ENCODE assay signal across 8 cellular contexts in the genomic region with DNA sequence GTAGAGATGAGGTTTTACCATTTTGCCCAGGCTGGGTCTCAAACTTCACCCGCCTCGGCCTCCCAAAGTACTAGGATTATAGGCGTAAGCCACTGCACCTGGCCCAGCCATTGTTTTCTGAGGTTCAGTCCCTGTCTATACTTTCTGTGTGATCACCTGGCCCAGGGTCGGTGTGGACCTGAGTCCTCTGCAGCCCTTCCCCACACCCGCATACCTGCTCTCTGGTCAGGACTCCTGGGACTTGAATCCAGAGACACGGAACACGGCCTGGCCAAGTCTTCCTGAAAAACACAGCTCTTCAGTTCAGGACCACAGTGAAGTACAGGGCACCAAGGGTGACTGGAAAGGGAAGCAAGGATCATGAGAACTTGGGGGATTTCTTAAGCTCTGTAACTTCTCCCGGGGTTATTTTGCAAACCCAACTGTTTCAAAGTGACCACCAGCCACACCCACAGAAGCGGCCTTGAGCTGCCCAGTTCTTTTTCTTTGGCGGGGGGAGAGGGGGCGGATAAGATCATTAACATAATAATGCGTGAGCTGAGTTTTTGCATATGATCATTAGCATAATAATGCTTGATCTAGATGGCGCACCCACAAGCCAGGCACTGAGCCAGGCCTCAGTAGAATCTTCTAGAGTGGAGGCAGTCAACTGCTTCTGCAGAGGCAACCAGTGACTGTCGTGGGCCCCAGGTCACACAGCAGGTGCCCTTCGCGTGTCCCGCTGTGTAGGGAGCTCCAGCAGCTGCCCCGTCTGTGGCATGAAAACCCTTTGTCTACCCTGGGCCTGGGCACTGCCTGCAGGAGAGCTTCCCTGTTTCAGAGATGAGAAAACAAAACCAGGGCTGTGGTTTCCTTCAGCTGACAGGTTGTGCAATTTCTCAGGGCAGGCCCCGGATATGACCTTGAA. TPM values are rescaled to one million over a fixed set of nuclear protein-coding genes. Genes with fewer than 3 reads are reported as not detected.
DNase-seq lines count a peak whose midpoint lies in the region; ATAC-seq, FAIRE-seq and TF ChIP-seq lines count a peak whose summit lies in the region.

No MANE protein-coding gene starts in this region.

- in situ Hi-C loops in HepG2 (cut with HindIII; ENCODE audit: extremely low pct_ligation_motif_present, low pct_unique_long_range_greater_than_20kb), result loop anchor here (10.0 kb wide), 1 partner anchor 125 kb away; no protein-coding TSS in a partner anchor

- TF ChIP-seq EP300 in SK-N-SH (IDR thresholded peaks at IDR 0.05; ENCODE audit: borderline replicate concordance in 1 of 2, low read depth in 1 of 2, low read length in 1 of 2) (no peak), HepG2 (IDR thresholded peaks at IDR 0.05; ENCODE audit: low read depth in 2 of 2, low read length in 2 of 2) (no peak), HepG2 (CRISPR knock-in tag; IDR thresholded peaks at IDR 0.05; ENCODE audit: borderline replicate concordance) (no peak)

- intact Hi-C loops in body of pancreas (cut with DNase I), result no loop called here
- intact Hi-C loops in HepG2 (cut with micrococcal nuclease; ENCODE audit: unreplicated experiment), result loop anchor here (5.0 kb wide), 1 partner anchor 127 kb away; no protein-coding TSS in a partner anchor

- POLR2A ChIA-PET in SK-N-SH (lab: Yijun Ruan, JAX) (interaction anchor here (0.7 kb wide), 1 partner anchor 68 kb away, joined by 3 read pairs; no protein-coding TSS in a partner anchor), HepG2 (lab: Yijun Ruan, JAX) (interaction anchor here (1.1 to 2.5 kb wide), 4 partner anchors 9 to 129 kb away, joined by 3 to 22 read pairs (median 7); no protein-coding TSS in a partner anchor)

- WGBS in SK-N-SH (ENCODE audit: low lambda C conversion rate), result 94% methylated on average over 17 of the region's 19 CpGs
- 46 to 55% methylated on average over 16 to 19 of the region's 19 CpGs for WGBS in body of pancreas, 2 donors
- 7% methylated on average over 13 of the region's 19 CpGs for WGBS in HepG2 (ENCODE audit: low lambda C conversion rate)

- no peaks in the 10 kb centered on the region for H3K27me3 ChIP-seq in SK-N-SH (ENCODE audit: insufficient read depth)
- H3K27me3 ChIP-seq in body of pancreas, result no peaks in the 10 kb centered on the region
- H3K27me3 ChIP-seq in HepG2 (ENCODE audit: control insufficient read depth in 1 of 2, insufficient read depth in 2 of 2, low read length in 2 of 2), result no peaks in the 10 kb centered on the region

- H3K27ac ChIP-seq in SK-N-SH (ENCODE audit: low read depth in 2 of 2, low read length in 1 of 2) (peak overlapping the region in 1 of 2 experiments; percentile 78; a peak in 2 of 4 replicates), body of pancreas (peak overlapping the region; percentile 81 to 91 (median 86)), HepG2 (ENCODE audit: extremely low read length, insufficient read depth, low read length) (peak overlapping the region; percentile 90)

- peaks cover 2 to 5% of the 10 kb centered on the region in 2 experiments for H3K36me3 ChIP-seq in SK-N-SH (replicated peaks in 1 of 2; ENCODE audit: control insufficient read depth in 1 of 2, insufficient read depth in 2 of 2, low read length in 1 of 2)
- peaks cover 0 to under 1% of the 10 kb centered on the region in 2 donors for H3K36me3 ChIP-seq in body of pancreas (replicated peaks in 1 of 2; ENCODE audit: insufficient read depth in 1 of 2, low read depth in 2 of 2)
- peaks cover 0 to 3% of the 10 kb centered on the region in 2 experiments; a peak in 3 of 5 replicates for H3K36me3 ChIP-seq in HepG2 (replicated peaks in 1 of 2; ENCODE audit: control insufficient read depth in 1 of 2, insufficient read depth in 2 of 2, low read length in 2 of 2)

- no peaks in the 10 kb centered on the region for H3K9me2 ChIP-seq in SK-N-SH

- TF ChIP-seq POLR2A in body of pancreas (IDR thresholded peaks at IDR 0.05) (peak in 2 of 3 donors; percentile 8 to 41), HepG2 (IDR thresholded peaks at IDR 0.05; ENCODE audit: insufficient read depth in 1 of 2, low read depth in 2 of 2, low read length in 2 of 2) (no peak; a peak in 1 of 4 replicates)

- TF ChIP-seq RAD21 in SK-N-SH (IDR thresholded peaks at IDR 0.05; ENCODE audit: low read length), result no peak
- TF ChIP-seq RAD21 in HepG2 (CRISPR knock-in tag; IDR thresholded peaks at IDR 0.05), result no peak

- H3K9ac ChIP-seq in SK-N-SH (no peak overlapping the region), HepG2 (ENCODE audit: insufficient read depth, low read depth, low read length) (peak overlapping the region; percentile 96)

- H3K9me3 ChIP-seq in SK-N-SH (no peaks in the 10 kb centered on the region), body of pancreas (no peaks in the 10 kb centered on the region), HepG2 (ENCODE audit: low read length) (no peaks in the 10 kb centered on the region)

- BruUV-seq in HepG2 (replicated peaks; lab: Mats Ljungman, UMichigan), result no TSS peak

- H3K79me2 ChIP-seq in SK-N-SH (ENCODE audit: insufficient read depth), result peaks cover 31% of the 10 kb centered on the region
- H3K79me2 ChIP-seq in HepG2 (ENCODE audit: insufficient read depth, low read length), result peaks cover 29% of the 10 kb centered on the region

- H3K4me3 ChIP-seq in SK-N-SH (ENCODE audit: low read depth in 2 of 2, low read length in 1 of 2) (no peak overlapping the region), body of pancreas (no peak overlapping the region), HepG2 (replicated peaks in 1 of 3; ENCODE audit: insufficient read depth in 1 of 3, low read depth in 2 of 3, low read length in 3 of 3) (peak overlapping the region; percentile 53 to 92 (median 71))

- peaks cover 32% of the 10 kb centered on the region for H3F3A ChIP-seq in SK-N-SH (replicated peaks; ENCODE audit: insufficient read depth)

- no peak for TF ChIP-seq CTCF in SK-N-SH (IDR thresholded peaks at IDR 0.05)
- TF ChIP-seq CTCF in body of pancreas (IDR thresholded peaks at IDR 0.05), result no peak
- TF ChIP-seq CTCF in HepG2 (CRISPR knock-in tag; IDR thresholded peaks at IDR 0.05), result no peak

- H3K4me2 ChIP-seq in SK-N-SH, result no peak overlapping the region
- peak overlapping the region; percentile 93 for H3K4me2 ChIP-seq in HepG2 (ENCODE audit: low read depth, low read length)

- H2AFZ ChIP-seq in SK-N-SH (ENCODE audit: low read depth) (no peak overlapping the region), HepG2 (ENCODE audit: low read length) (no peak overlapping the region)

- H4K20me1 ChIP-seq in SK-N-SH (ENCODE audit: insufficient read depth) (peaks cover 24% of the 10 kb centered on the region), HepG2 (ENCODE audit: insufficient read depth, low read length) (peaks cover 7% of the 10 kb centered on the region)

- CTCF ChIA-PET in SK-N-SH (lab: Yijun Ruan, JAX) (interaction anchor here (1.3 to 5.6 kb wide), 4 partner anchors 52 to 265 kb away, joined by 3 to 54 read pairs (median 3); no protein-coding TSS in a partner anchor), HepG2 (lab: Yijun Ruan, JAX; ENCODE audit: low intra/inter-chr PET ratio, low total read pairs) (interaction anchor here (1.4 kb wide), 1 partner anchor 126 kb away, joined by 4 read pairs; no protein-coding TSS in a partner anchor)

- no peak for FAIRE-seq in HepG2 (lab: Jason Lieb, UNC)

- no peak for DNase-seq in SK-N-SH
- DNase-seq in T-helper 1 cell, result peak; percentile 24 to 87 (median 39)
- peak in 3 of 4 donors; percentile 54 to 81 (median 54) for DNase-seq in body of pancreas
- DNase-seq in HepG2 (ENCODE audit: low spot score), result no peak
- DNase-seq in stimulated activated CD8-positive, alpha-beta memory T cell treated with anti-CD3 and anti-CD28 coated beads, Interleukin-7, amount 100 ng/mL, for 48 hours (ENCODE audit: extremely low read depth in 1 of 2, low read depth in 1 of 2), result peak; percentile 43 to 66
- DNase-seq in HuH-7.5 (ENCODE audit: low spot score), result no peak

- H3K4me1 ChIP-seq in SK-N-SH (ENCODE audit: control insufficient read depth in 1 of 2, insufficient read depth in 2 of 2, low read depth in 1 of 2, low read length in 1 of 2) (peaks cover 4 to 38% of the 10 kb centered on the region in 2 experiments; a peak in 2 of 4 replicates), body of pancreas (peaks cover 82% of the 10 kb centered on the region), HepG2 (ENCODE audit: insufficient read depth, low read length) (peaks cover 67% of the 10 kb centered on the region)

- ATAC-seq in SK-N-SH treated with all-trans-retinoic acid at 6 μM for 48 hours (0 out of 3 replicates have a peak, but pooled peaks have one; percentile 0), HG03196 (IDR thresholded peaks at IDR 0.05; ENCODE audit: unreplicated experiment) (peak; percentile 34), body of pancreas (no peak), HepG2 (peak; percentile 0; the same call in 1 of the 3 replicates)

RNA-seq across cellular contexts. Expression of gene NADK, which starts 1.7 kb away (rescaled TPM):
- polyA plus RNA-seq in SK-N-SH (2012; rRNA removed) (66.2 and 70.4 TPM in 2 replicates), HepG2 (2011; rRNA removed) (56.6 and 74.9 TPM in 2 replicates)
- 31.7 and 41.3 TPM in 2 replicates for polyA plus RNA-seq in SK-N-SH (2012; cell fraction: cytosol; rRNA removed)
- polyA plus RNA-seq in SK-N-SH (2012; cell fraction: nucleus; rRNA removed), result 171 and 178 TPM in 2 replicates
- total RNA-seq in body of pancreas (10 to 100 TPM; 51.7 to 56.3 TPM), HepG2 (2016; rRNA removed; fragmentation: Illumina TruSeq; extraction: Trizol) (47.6 and 60.1 TPM in 2 replicates)
- 29.8 and 30.8 TPM in 2 replicates for total RNA-seq in HepG2 (2016; cell fraction: cytosol; rRNA removed; fragmentation: Illumina TruSeq; extraction: Trizol; ENCODE audit: low read depth)
- total RNA-seq in HepG2 (2016; cell fraction: insoluble cytoplasmic fraction; rRNA removed; fragmentation: Illumina TruSeq; extraction: Trizol), result 38.7 and 62.4 TPM in 2 replicates
- total RNA-seq in HepG2 (2016; cell fraction: membrane; rRNA removed; fragmentation: Illumina TruSeq; extraction: Trizol), result 61.8 and 69.8 TPM in 2 replicates
- total RNA-seq in HepG2 (2016; cell fraction: nucleus; rRNA removed; fragmentation: Illumina TruSeq; extraction: Trizol), result 56.0 and 58.2 TPM in 2 replicates
- 44.7 and 49.3 TPM in 2 replicates for polyA plus RNA-seq in HepG2 (2011; cell fraction: cytosol; rRNA removed)
- 195 and 220 TPM in 2 replicates for polyA plus RNA-seq in HepG2 (2011; cell fraction: nucleus; rRNA removed)
- 34.7 and 51.8 TPM in 2 replicates for polyA plus RNA-seq in HepG2 (2012)
- 30.4 and 32.6 TPM in 2 replicates for polyA plus RNA-seq in HepG2 (2016; cell fraction: cytosol; fragmentation: Illumina TruSeq; extraction: Trizol; ENCODE audit: low read depth)
- polyA plus RNA-seq in HepG2 (2016; cell fraction: insoluble cytoplasmic fraction; fragmentation: Illumina TruSeq; extraction: Trizol; ENCODE audit: low read depth), result 44.6 and 56.1 TPM in 2 replicates
- 62.4 and 63.0 TPM in 2 replicates for polyA plus RNA-seq in HepG2 (2016; cell fraction: membrane; fragmentation: Illumina TruSeq; extraction: Trizol; ENCODE audit: low read depth)
- 149 and 161 TPM in 2 replicates for polyA plus RNA-seq in HepG2 (2016; cell fraction: nucleus; fragmentation: Illumina TruSeq; extraction: Trizol; ENCODE audit: insufficient read depth, low read depth)
- 59.5 and 61.8 TPM in 2 replicates for polyA minus RNA-seq in HepG2 (2011; rRNA and poly(A)+ RNA removed; ENCODE audit: low replicate concordance)
- 27.9 and 28.0 TPM in 2 replicates for polyA minus RNA-seq in HepG2 (2011; cell fraction: cytosol; rRNA and poly(A)+ RNA removed)
- polyA minus RNA-seq in HepG2 (2011; cell fraction: nucleus; rRNA and poly(A)+ RNA removed), result 37.6 and 42.4 TPM in 2 replicates

RNA-seq across cellular contexts. Expression of gene CDK11A, which starts 55.8 kb away (rescaled TPM):
- polyA plus RNA-seq in SK-N-SH (2012; rRNA removed) (22.0 and 24.0 TPM in 2 replicates), HepG2 (2011; rRNA removed) (11.2 and 14.2 TPM in 2 replicates)
- 9.6 and 10.1 TPM in 2 replicates for polyA plus RNA-seq in SK-N-SH (2012; cell fraction: cytosol; rRNA removed)
- polyA plus RNA-seq in SK-N-SH (2012; cell fraction: nucleus; rRNA removed), result 159 and 185 TPM in 2 replicates
- total RNA-seq in body of pancreas (10 to 100 TPM; 35.8 to 38.9 TPM), HepG2 (2016; rRNA removed; fragmentation: Illumina TruSeq; extraction: Trizol) (4.7 and 17.9 TPM in 2 replicates)
- 26.1 and 31.2 TPM in 2 replicates for total RNA-seq in HepG2 (2016; cell fraction: cytosol; rRNA removed; fragmentation: Illumina TruSeq; extraction: Trizol; ENCODE audit: low read depth)
- total RNA-seq in HepG2 (2016; cell fraction: insoluble cytoplasmic fraction; rRNA removed; fragmentation: Illumina TruSeq; extraction: Trizol), result 4.9 and 21.2 TPM in 2 replicates
- total RNA-seq in HepG2 (2016; cell fraction: membrane; rRNA removed; fragmentation: Illumina TruSeq; extraction: Trizol), result 6.7 TPM in 2 replicates
- 29.5 and 30.0 TPM in 2 replicates for total RNA-seq in HepG2 (2016; cell fraction: nucleus; rRNA removed; fragmentation: Illumina TruSeq; extraction: Trizol)
- polyA plus RNA-seq in HepG2 (2011; cell fraction: cytosol; rRNA removed), result 2.1 and 5.1 TPM in 2 replicates
- 158 and 182 TPM in 2 replicates for polyA plus RNA-seq in HepG2 (2011; cell fraction: nucleus; rRNA removed)
- 22.5 and 32.0 TPM in 2 replicates for polyA plus RNA-seq in HepG2 (2012)
- 3.1 and 4.1 TPM in 2 replicates for polyA plus RNA-seq in HepG2 (2016; cell fraction: cytosol; fragmentation: Illumina TruSeq; extraction: Trizol; ENCODE audit: low read depth)
- 7.1 and 9.9 TPM in 2 replicates for polyA plus RNA-seq in HepG2 (2016; cell fraction: insoluble cytoplasmic fraction; fragmentation: Illumina TruSeq; extraction: Trizol; ENCODE audit: low read depth)
- 3.9 and 4.2 TPM in 2 replicates for polyA plus RNA-seq in HepG2 (2016; cell fraction: membrane; fragmentation: Illumina TruSeq; extraction: Trizol; ENCODE audit: low read depth)
- polyA plus RNA-seq in HepG2 (2016; cell fraction: nucleus; fragmentation: Illumina TruSeq; extraction: Trizol; ENCODE audit: insufficient read depth, low read depth), result 134 and 148 TPM in 2 replicates
- 8.3 and 9.0 TPM in 2 replicates for polyA minus RNA-seq in HepG2 (2011; rRNA and poly(A)+ RNA removed; ENCODE audit: low replicate concordance)
- 64.2 and 65.9 TPM in 2 replicates for polyA minus RNA-seq in HepG2 (2011; cell fraction: cytosol; rRNA and poly(A)+ RNA removed)
- polyA minus RNA-seq in HepG2 (2011; cell fraction: nucleus; rRNA and poly(A)+ RNA removed), result 24.2 and 24.7 TPM in 2 replicates

Comparison
In these comparisons a context has a peak if more than half of its experiments do, and no peak if none do; other contexts are left out.
1. DNase-seq: peak in T-helper 1 cell (5 of 5), body of pancreas (3 of 4) and stimulated activated CD8-positive, alpha-beta memory T cell treated with anti-CD3 and anti-CD28 coated beads, Interleukin-7, amount 100 ng/mL, for 48 hours (2 of 2); none in SK-N-SH (single experiment), HepG2 (single experiment) and HuH-7.5 (single experiment).
2. H3K4me3 ChIP-seq: peak in HepG2 (3 of 3); none in SK-N-SH (0 of 2) and body of pancreas (0 of 2).
3. POLR2A ChIP-seq: peak in body of pancreas (2 of 3); none in HepG2 (0 of 2).